In genomic region chr12:62259311-62259992, GRCh38 we compare ENCODE assay signal across 8 cellular contexts. TPM values are rescaled to one million over a fixed set of nuclear protein-coding genes. Genes with fewer than 3 reads are reported as not detected.
DNase-seq lines count a peak whose midpoint lies in the region; ATAC-seq, FAIRE-seq and TF ChIP-seq lines count a peak whose summit lies in the region.

No MANE protein-coding gene starts in this region.

- peak; percentile 24 for ATAC-seq in GM18511 (IDR thresholded peaks at IDR 0.05; ENCODE audit: unreplicated experiment)
- ATAC-seq in HG03025 (IDR thresholded peaks at IDR 0.05; ENCODE audit: low FRiP score, unreplicated experiment), result peak; percentile 15

- no peaks in the 10 kb centered on the region for H3K9me3 ChIP-seq in kidney (ENCODE audit: control insufficient read depth in 1 of 2, low read length in 2 of 2)
- H3K9me3 ChIP-seq in stomach smooth muscle (ENCODE audit: control insufficient read depth in 2 of 2, low read length in 2 of 2), result no peaks in the 10 kb centered on the region

- peaks cover 4% of the 10 kb centered on the region in 2 donors for H3K4me1 ChIP-seq in kidney (ENCODE audit: control insufficient read depth in 1 of 2, insufficient read depth in 1 of 2, low read depth in 1 of 2, low read length in 2 of 2)
- no peaks in the 10 kb centered on the region for H3K4me1 ChIP-seq in stomach smooth muscle (ENCODE audit: control insufficient read depth, insufficient read depth, low read length)

- in situ Hi-C loops in astrocyte of the spinal cord (cut with HindIII; ENCODE audit: low sequenced_read_pairs), result no loop called here

- H3K27ac ChIP-seq in 22Rv1 (peak overlapping the region; percentile 89), kidney (ENCODE audit: low read depth in 2 of 2, low read length in 2 of 2) (peak overlapping the region; percentile 89 to 94), stomach smooth muscle (ENCODE audit: low read length) (peak overlapping the region; percentile 95)

- no peak for FAIRE-seq in kidney (lab: Jason Lieb, UNC)

- TF ChIP-seq CTCF in 22Rv1 (IDR thresholded peaks at IDR 0.05) (no peak), astrocyte of the spinal cord (IDR thresholded peaks at IDR 0.05; ENCODE audit: low read depth, low read length) (no peak), kidney (IDR thresholded peaks at IDR 0.05; ENCODE audit: borderline replicate concordance, extremely low read depth, insufficient read depth) (no peak)

- peak overlapping the region; percentile 85 to 97 for H3K9ac ChIP-seq in kidney (ENCODE audit: low read length in 2 of 2)
- peak overlapping the region; percentile 82 to 96 for H3K9ac ChIP-seq in stomach smooth muscle (ENCODE audit: low read length in 2 of 2)

- peak overlapping the region; percentile 97 for H3K4me3 ChIP-seq in astrocyte of the spinal cord (ENCODE audit: low read depth, low read length)
- H3K4me3 ChIP-seq in kidney (ENCODE audit: low read length in 2 of 2), result peak overlapping the region; percentile 95 to 99
- peak overlapping the region; percentile 91 to 96 for H3K4me3 ChIP-seq in stomach smooth muscle (ENCODE audit: low read length in 2 of 2)

- intact Hi-C loops in kidney (cut with DNase I), result no loop called here

- H3K36me3 ChIP-seq in kidney (ENCODE audit: control insufficient read depth in 1 of 2, insufficient read depth in 2 of 2, low read length in 2 of 2), result no peaks in the 10 kb centered on the region
- H3K36me3 ChIP-seq in stomach smooth muscle (ENCODE audit: control insufficient read depth in 2 of 2, insufficient read depth in 2 of 2, low read length in 2 of 2), result no peaks in the 10 kb centered on the region

- H3K27me3 ChIP-seq in stomach smooth muscle (ENCODE audit: control insufficient read depth in 1 of 2, insufficient read depth in 2 of 2, low read length in 2 of 2), result no peaks in the 10 kb centered on the region

- DNase-seq in NCI-H2171 treated with DMSO at 0.1 percent for 48 hours (lab: John Stamatoyannopoulos, UW) (peak; percentile 92), astrocyte of the spinal cord (ENCODE audit: low read depth, low spot score) (no peak), kidney (no peak)
- no peak for DNase-seq in stimulated activated CD4-positive, alpha-beta T cell treated with anti-CD3 and anti-CD28 coated beads, Interleukin-2, amount 100 ng/mL, for 24 hours

RNA-seq across cellular contexts. Expression of gene USP15, which starts 0.8 kb away (rescaled TPM):
- total RNA-seq in kidney, result 62.8 TPM
- 31.7 TPM for polyA plus RNA-seq in kidney (ENCODE audit: insufficient read depth, low read depth, low replicate concordance)
